In the genomic region with DNA sequence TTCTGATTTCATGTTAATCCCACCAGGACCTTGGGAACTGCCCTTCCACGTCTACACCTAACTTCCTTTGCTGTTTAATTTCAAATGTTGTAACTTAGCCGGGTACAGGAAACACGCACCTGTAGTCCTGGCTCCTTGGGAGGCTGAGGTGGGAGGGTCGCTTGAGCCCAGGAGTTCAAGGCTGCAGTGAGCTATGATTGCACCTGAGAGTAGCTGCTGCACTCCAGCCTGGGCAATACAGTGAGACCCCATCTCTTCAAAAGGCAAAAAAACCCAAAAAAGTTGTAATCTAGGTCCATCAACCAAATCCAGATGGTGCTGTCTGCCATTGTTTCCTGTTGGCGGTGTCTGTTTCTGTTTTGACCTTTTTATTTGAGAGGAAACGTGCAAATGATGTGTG, we compare ENCODE assay signal across 20 cellular contexts.
"Had no signal": no experiment of that assay in that cellular context is flagged by ENCODE, and none has a peak within 500 bp of the region (broad histone marks: within the 10 kb centered on the region; RNA-seq: fewer than 3 reads in every experiment).

No MANE protein-coding gene starts in this region.

- H3K4me3 Mint-ChIP-seq: natural killer cell treated with Interleukin-12 subunit alpha and Interleukin-12 subunit beta and Interleukin-15 and Interleukin-18, amount 100 ng/mL, for 72 hours; type B pancreatic cell had no signal

- DNase-seq: colonic mucosa; dermis blood vessel endothelial cell; foreskin melanocyte; heart left ventricle; hippocampal formation; left colon; left ventricle myocardium superior; mesenchymal stem cell; midbrain; psoas muscle; retina; spleen; stimulated activated CD4-positive, alpha-beta T cell treated with anti-CD3 and anti-CD28 coated beads, Interleukin-15, amount 100 ng/mL, for 24 hours; stimulated activated CD4-positive, alpha-beta T cell treated with anti-CD3 and anti-CD28 coated beads, Interleukin-1b, Interleukin-23, amount 100 ng/mL, for 48 hours; stimulated activated CD4-positive, alpha-beta T cell treated with anti-CD3 and anti-CD28 coated beads, Interleukin-4, amount 100 ng/mL, for 4 hours; stimulated activated naive CD4-positive, alpha-beta T cell; stomach had no signal

- H3K27me3 Mint-ChIP-seq: type B pancreatic cell had no signal

- H3K27me3 ChIP-seq: colonic mucosa, heart left ventricle, spleen, stomach had no signal

- H3K36me3 Mint-ChIP-seq: natural killer cell treated with Interleukin-12 subunit alpha and Interleukin-12 subunit beta and Interleukin-15 and Interleukin-18, amount 100 ng/mL, for 72 hours had no signal

- H3K36me3 ChIP-seq: colonic mucosa had no signal

- H3K4me3 ChIP-seq: colonic mucosa, heart left ventricle, lung, psoas muscle, spleen, stomach had no signal

- H3K9me3 ChIP-seq: colonic mucosa, heart left ventricle, psoas muscle, spleen, stomach had no signal

- H3K4me1 ChIP-seq: psoas muscle had no signal

- H3K27ac ChIP-seq: colonic mucosa, heart left ventricle, psoas muscle, spleen, stomach had no signal

- H3K9me3 Mint-ChIP-seq: natural killer cell treated with Interleukin-12 subunit alpha and Interleukin-12 subunit beta and Interleukin-15 and Interleukin-18, amount 100 ng/mL, for 72 hours; type B pancreatic cell had no signal

- H3K27ac Mint-ChIP-seq: natural killer cell treated with Interleukin-12 subunit alpha and Interleukin-12 subunit beta and Interleukin-15 and Interleukin-18, amount 100 ng/mL, for 72 hours had no signal
